Comparison of ENCODE assay signal across 8 cellular contexts in genomic region chr6:24205020-24205492, GRCh38.
DNase-seq lines count a peak whose midpoint lies in the region; ATAC-seq and TF ChIP-seq lines count a peak whose summit lies in the region.

No MANE protein-coding gene starts in this region.

- intact Hi-C loops in gastrocnemius medialis (cut with DNase I; ENCODE audit: low total_unique reads): no loop called here

- H3K4me3 ChIP-seq in gastrocnemius medialis: no peak overlapping the region

- no peaks in the 10 kb centered on the region for H3K36me3 ChIP-seq in gastrocnemius medialis

- in situ Hi-C loops in Caki2 (cut with HindIII; ENCODE audit: low pct_unique_long_range_greater_than_20kb, low sequenced_read_pairs): no loop called here
- in situ Hi-C loops in gastrocnemius medialis (cut with MboI; ENCODE audit: low sequenced_read_pairs in 4 of 4): loop anchor here in 1 of 4 donors (5.0 kb wide), 1 partner anchor 143 kb away; no protein-coding TSS in a partner anchor

- H3K4me1 ChIP-seq in gastrocnemius medialis: no peaks in the 10 kb centered on the region

- H3K27ac ChIP-seq in gastrocnemius medialis: no peak overlapping the region

- peak; percentile 37 for DNase-seq in Caki2 (ENCODE audit: low read depth)
- DNase-seq in NCI-H1092 treated with DMSO at 0.1 percent for 48 hours (lab: John Stamatoyannopoulos, UW): peak; percentile 61
- DNase-seq in SKM-1 treated with dmso at 0.1 percent for 144 hours (lab: John Stamatoyannopoulos, UW; ENCODE audit: unreplicated experiment): peak; percentile 12
- DNase-seq in foreskin melanocyte: peak; percentile 45
- DNase-seq in gastrocnemius medialis: no peak
- no peak for DNase-seq in 8988T

- TF ChIP-seq POLR2A in gastrocnemius medialis (IDR thresholded peaks at IDR 0.05): no peak

- TF ChIP-seq CTCF in gastrocnemius medialis (IDR thresholded peaks at IDR 0.05 in 4 of 5, conservative IDR thresholded peaks at IDR 0.05 in 1 of 5): peak; percentile 14 to 54 (median 34)

- no peaks in the 10 kb centered on the region for H3K9me3 ChIP-seq in gastrocnemius medialis

- ATAC-seq in GM19395 (IDR thresholded peaks at IDR 0.05; ENCODE audit: unreplicated experiment) (peak; percentile 85), gastrocnemius medialis (no peak), GM21737 (IDR thresholded peaks at IDR 0.05; ENCODE audit: unreplicated experiment) (no peak)

- no peaks in the 10 kb centered on the region for H3K27me3 ChIP-seq in gastrocnemius medialis

Comparison
In these comparisons a context has a peak if more than half of its experiments do, and no peak if none do; other contexts are left out.
1. DNase-seq: peak in Caki2 (single experiment), NCI-H1092 treated with DMSO at 0.1 percent for 48 hours (single experiment), SKM-1 treated with dmso at 0.1 percent for 144 hours (single experiment) and foreskin melanocyte (single experiment); none in gastrocnemius medialis (0 of 2) and 8988T (single experiment).